Comparison of ENCODE assay signal across 10 cellular contexts in the genomic region with DNA sequence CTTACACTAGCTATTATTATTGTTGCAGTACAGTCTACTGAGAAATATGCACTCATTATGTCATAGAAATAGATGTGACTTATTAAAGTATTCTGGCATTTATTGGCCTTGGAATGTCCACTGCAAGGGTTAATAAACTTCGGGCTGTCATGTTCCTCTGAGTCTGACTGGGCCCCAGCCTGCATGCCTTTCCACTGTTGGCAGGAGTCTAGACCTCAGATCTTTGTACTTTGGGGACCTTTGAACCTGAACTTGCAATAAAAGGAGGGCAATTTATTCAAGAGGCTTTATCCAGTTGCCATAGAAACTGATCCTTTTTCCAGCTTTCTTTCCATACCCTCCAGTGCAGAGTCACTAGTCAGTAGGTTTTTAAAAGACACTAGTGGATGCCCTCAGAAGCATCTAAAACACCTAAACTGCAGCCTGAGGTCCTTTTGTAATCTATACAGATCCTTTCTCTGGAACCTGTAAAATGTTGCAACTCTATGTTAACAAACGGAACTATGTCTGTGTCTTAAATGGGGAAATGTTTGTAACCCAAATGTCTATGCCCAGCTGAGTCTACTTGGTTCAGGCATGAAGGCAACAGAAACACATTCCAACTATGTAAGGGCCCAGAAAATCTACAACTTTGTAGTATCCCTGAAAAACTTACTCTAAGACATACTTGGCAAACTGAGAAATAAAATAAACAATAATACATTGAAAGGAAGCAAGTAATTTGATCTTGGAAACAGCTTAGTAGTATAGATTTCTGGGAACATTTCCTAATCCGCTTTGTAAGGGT. TPM values are rescaled to one million over a fixed set of nuclear protein-coding genes. Genes with fewer than 3 reads are reported as not detected.
A peak's percentile ranks its signal among the peaks of the same experiment; 100 is the strongest.
DNase-seq lines count a peak whose midpoint lies in the region; ATAC-seq and TF ChIP-seq lines count a peak whose summit lies in the region.
"Had no signal": no experiment of that assay in that cellular context is flagged by ENCODE, and none has a peak within 500 bp of the region (broad histone marks: within the 10 kb centered on the region; RNA-seq: fewer than 3 reads in every experiment).

No MANE protein-coding gene starts in this region.

- no peak overlapping the region for H3K4me3 Mint-ChIP-seq in Calu3 (ENCODE audit: low read depth, unreplicated experiment)
- no peak overlapping the region for H3K4me3 Mint-ChIP-seq in T-helper 17 cell
- H3K4me3 Mint-ChIP-seq: activated CD8-positive, alpha-beta T cell treated with anti-CD3 and anti-CD28 coated beads, Interleukin-2, amount 10 ng/mL, durations not matched to agents 7 days and 5 days; CD4-positive, CD25-positive, alpha-beta regulatory T cell had no signal

- no peak overlapping the region for H3K4me3 ChIP-seq in SK-N-SH (ENCODE audit: low read depth in 2 of 2, low read length in 1 of 2)
- no peak overlapping the region for H3K4me3 ChIP-seq in ascending aorta
- H3K4me3 ChIP-seq in left lung: no peak overlapping the region
- H3K4me3 ChIP-seq in transverse colon: no peak overlapping the region

- POLR2A ChIA-PET in SK-N-SH (lab: Yijun Ruan, JAX): no interaction called here

- H3K36me3 Mint-ChIP-seq in Calu3 (ENCODE audit: insufficient read depth, unreplicated experiment) (no peaks in the 10 kb centered on the region), T-helper 17 cell (ENCODE audit: low read depth) (no peaks in the 10 kb centered on the region)
- H3K36me3 Mint-ChIP-seq: CD4-positive, CD25-positive, alpha-beta regulatory T cell had no signal

- DNase-seq in SK-N-SH (no peak), ascending aorta (ENCODE audit: low spot score in 2 of 2) (no peak), left lung (no peak), transverse colon (peak; percentile 49), Calu3 (no peak), NCI-H748 (lab: John Stamatoyannopoulos, UW; ENCODE audit: unreplicated experiment) (no peak), T-helper 17 cell (no peak)
- DNase-seq: activated CD8-positive, alpha-beta T cell treated with anti-CD3 and anti-CD28 coated beads, Interleukin-2, amount 10 ng/mL, durations not matched to agents 7 days and 5 days; CD4-positive, CD25-positive, alpha-beta regulatory T cell had no signal

- 57% methylated on average over 3 of the region's 3 CpGs for WGBS in SK-N-SH (ENCODE audit: low lambda C conversion rate)
- WGBS in transverse colon (ENCODE audit: low coverage in 1 of 2), 2 donors: 27 to 29% methylated on average over 2 to 3 of the region's 3 CpGs

- TF ChIP-seq RAD21 in SK-N-SH (IDR thresholded peaks at IDR 0.05; ENCODE audit: low read length): no peak

- H3K9me3 Mint-ChIP-seq in Calu3 (ENCODE audit: low read depth, unreplicated experiment): no peaks in the 10 kb centered on the region

- no peaks in the 10 kb centered on the region for H3K27me3 Mint-ChIP-seq in Calu3 (ENCODE audit: unreplicated experiment)
- peaks cover 26% of the 10 kb centered on the region for H3K27me3 Mint-ChIP-seq in T-helper 17 cell

- H3K4me1 ChIP-seq in SK-N-SH (ENCODE audit: control insufficient read depth in 1 of 2, insufficient read depth in 2 of 2, low read depth in 1 of 2, low read length in 1 of 2) (peaks cover 0 to 13% of the 10 kb centered on the region in 2 experiments; a peak in 2 of 4 replicates), ascending aorta (peaks cover 2 to 19% of the 10 kb centered on the region in 2 donors), left lung (peaks cover 0 to 10% of the 10 kb centered on the region in 2 donors), transverse colon (peaks cover 12 to 25% (median 22%) of the 10 kb centered on the region in 4 donors)

- no peaks in the 10 kb centered on the region for H4K20me1 ChIP-seq in SK-N-SH (ENCODE audit: insufficient read depth)

- H3K27ac ChIP-seq in SK-N-SH (ENCODE audit: low read depth in 2 of 2, low read length in 1 of 2) (peak overlapping the region in 1 of 2 experiments; percentile 42; a peak in 2 of 4 replicates), ascending aorta (peak overlapping the region; percentile 16 to 31), left lung (peak overlapping the region in 1 of 2 donors; percentile 37), transverse colon (peak overlapping the region; percentile 28 to 49 (median 38))

- no peaks in the 10 kb centered on the region for H3K4me1 Mint-ChIP-seq in Calu3 (ENCODE audit: low read depth, unreplicated experiment)
- H3K4me1 Mint-ChIP-seq in T-helper 17 cell: peaks cover 2% of the 10 kb centered on the region

- H3K27ac Mint-ChIP-seq in Calu3 (ENCODE audit: unreplicated experiment) (no peak overlapping the region), T-helper 17 cell (no peak overlapping the region)
- H3K27ac Mint-ChIP-seq: activated CD8-positive, alpha-beta T cell treated with anti-CD3 and anti-CD28 coated beads, Interleukin-2, amount 10 ng/mL, durations not matched to agents 7 days and 5 days; CD4-positive, CD25-positive, alpha-beta regulatory T cell had no signal

- TF ChIP-seq POLR2A in transverse colon (IDR thresholded peaks at IDR 0.05): no peak

- BruUV-seq in Calu3 (replicated peaks; lab: Mats Ljungman, UMichigan): no TSS peak

- in situ Hi-C loops in transverse colon (cut with MboI; ENCODE audit: low pct_ligation_motif_present in 1 of 4, low pct_unique_long_range_greater_than_20kb in 1 of 4, low sequenced_read_pairs in 3 of 4): no loop called here

- ATAC-seq in SK-N-SH treated with all-trans-retinoic acid at 6 μM for 48 hours (peak; percentile 67), left lung (peak; percentile 37), T-helper 17 cell (no peak)
- ATAC-seq: activated CD8-positive, alpha-beta T cell treated with anti-CD3 and anti-CD28 coated beads, Interleukin-2, amount 10 ng/mL, durations not matched to agents 7 days and 5 days had no signal

- intact Hi-C loops in ascending aorta (cut with DNase I): no loop called here
- intact Hi-C loops in left lung (cut with DNase I): no loop called here
- intact Hi-C loops in transverse colon (cut with DNase I; ENCODE audit: low total_unique reads): no loop called here
- intact Hi-C loops in Calu3 (cut with micrococcal nuclease; ENCODE audit: unreplicated experiment): no loop called here

- H3K9me3 ChIP-seq in SK-N-SH (no peaks in the 10 kb centered on the region), ascending aorta (no peaks in the 10 kb centered on the region), left lung (no peaks in the 10 kb centered on the region), transverse colon (no peaks in the 10 kb centered on the region), T-helper 17 cell (ENCODE audit: control insufficient read depth, low read length, poor library complexity, severe bottlenecking) (no peaks in the 10 kb centered on the region)

- H3K9ac ChIP-seq in SK-N-SH: no peak overlapping the region

- no peaks in the 10 kb centered on the region for H3K79me2 ChIP-seq in SK-N-SH (ENCODE audit: insufficient read depth)

- no peak overlapping the region for H3K4me2 ChIP-seq in SK-N-SH

- H2AFZ ChIP-seq in SK-N-SH (ENCODE audit: low read depth): no peak overlapping the region

- H3F3A ChIP-seq in SK-N-SH (replicated peaks; ENCODE audit: insufficient read depth): peaks cover 15% of the 10 kb centered on the region

- H3K27me3 ChIP-seq in SK-N-SH (ENCODE audit: insufficient read depth) (no peaks in the 10 kb centered on the region), ascending aorta (no peaks in the 10 kb centered on the region), left lung (no peaks in the 10 kb centered on the region), transverse colon (no peaks in the 10 kb centered on the region)

- no peaks in the 10 kb centered on the region for H3K36me3 ChIP-seq in SK-N-SH (replicated peaks in 1 of 2; ENCODE audit: control insufficient read depth in 1 of 2, insufficient read depth in 2 of 2, low read length in 1 of 2)
- H3K36me3 ChIP-seq in ascending aorta: no peaks in the 10 kb centered on the region
- no peaks in the 10 kb centered on the region for H3K36me3 ChIP-seq in left lung
- no peaks in the 10 kb centered on the region for H3K36me3 ChIP-seq in transverse colon

- TF ChIP-seq EP300 in SK-N-SH (IDR thresholded peaks at IDR 0.05; ENCODE audit: borderline replicate concordance in 1 of 2, low read depth in 1 of 2, low read length in 1 of 2) (no peak), transverse colon (IDR thresholded peaks at IDR 0.05; ENCODE audit: low read depth) (no peak)

- no peak for TF ChIP-seq CTCF in SK-N-SH (IDR thresholded peaks at IDR 0.05)
- TF ChIP-seq CTCF in ascending aorta (IDR thresholded peaks at IDR 0.05): no peak
- TF ChIP-seq CTCF in left lung (IDR thresholded peaks at IDR 0.05): no peak
- no peak for TF ChIP-seq CTCF in transverse colon (IDR thresholded peaks at IDR 0.05)
- TF ChIP-seq CTCF in Calu3 (IDR thresholded peaks at IDR 0.05; ENCODE audit: unreplicated experiment): no peak

- CTCF ChIA-PET in SK-N-SH (lab: Yijun Ruan, JAX) (interaction anchor here (1.7 kb wide), 1 partner anchor 40 kb away, joined by 5 read pairs; no protein-coding TSS in a partner anchor), Calu3 (lab: Charles Lee) (no interaction called here)

- H3K9me2 ChIP-seq in SK-N-SH: no peaks in the 10 kb centered on the region

TF ChIP-seq in SK-N-SH treated with all-trans-retinoic acid at 6 μM for 48 hours, 23 proteins besides CTCF, POLR2A, EP300 and RAD21 (continues in another document):
- TF ChIP-seq ZC3H10 (CRISPR knock-in tag; IDR thresholded peaks at IDR 0.05) (no peak), TCF4 (CRISPR knock-in tag; IDR thresholded peaks at IDR 0.05; ENCODE audit: borderline replicate concordance) (no peak), ZNF565 (CRISPR knock-in tag; conservative IDR thresholded peaks at IDR 0.05; ENCODE audit: low read depth) (no peak), ZFP3 (CRISPR knock-in tag; IDR thresholded peaks at IDR 0.05) (no peak), ARNTL (CRISPR knock-in tag; IDR thresholded peaks at IDR 0.05; ENCODE audit: borderline replicate concordance, low read depth) (no peak)

TF ChIP-seq in SK-N-SH, 30 proteins besides CTCF, POLR2A, EP300 and RAD21 (continues in another document):
- TF ChIP-seq MXI1 (IDR thresholded peaks at IDR 0.05; ENCODE audit: low read depth, low read length) (no peak), FOSL2 (IDR thresholded peaks at IDR 0.05; ENCODE audit: borderline replicate concordance, low read depth) (no peak), YY1 (IDR thresholded peaks at IDR 0.05; ENCODE audit: low read depth) (no peak), GABPA (IDR thresholded peaks at IDR 0.05; ENCODE audit: low read depth) (no peak)
- TF ChIP-seq, protein P1, sequence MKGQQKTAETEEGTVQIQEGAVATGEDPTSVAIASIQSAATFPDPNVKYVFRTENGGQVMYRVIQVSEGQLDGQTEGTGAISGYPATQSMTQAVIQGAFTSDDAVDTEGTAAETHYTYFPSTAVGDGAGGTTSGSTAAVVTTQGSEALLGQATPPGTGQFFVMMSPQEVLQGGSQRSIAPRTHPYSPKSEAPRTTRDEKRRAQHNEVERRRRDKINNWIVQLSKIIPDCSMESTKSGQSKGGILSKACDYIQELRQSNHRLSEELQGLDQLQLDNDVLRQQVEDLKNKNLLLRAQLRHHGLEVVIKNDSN (IDR thresholded peaks at IDR 0.05; ENCODE audit: borderline replicate concordance, low read depth): no peak

RNA-seq across cellular contexts. Expression of a gene that starts 41.6 kb away (rescaled TPM):
- polyA plus RNA-seq in SK-N-SH (2012; rRNA removed): 0.05 and 0.06 TPM in 2 replicates
- 0.01 and 0.04 TPM in 2 replicates for polyA plus RNA-seq in SK-N-SH (2012; cell fraction: cytosol; rRNA removed)
- 0.05 and 0.08 TPM in 2 replicates for polyA plus RNA-seq in SK-N-SH (2012; cell fraction: nucleus; rRNA removed)
- total RNA-seq in ascending aorta: 6.5 TPM
- 1 to 10 TPM; 2.5 to 6.3 TPM for total RNA-seq in left lung
- total RNA-seq in transverse colon: 10 to 100 TPM; 19.3 to 63.2 (median 33.1) TPM
- 3.7 TPM in 2 replicates for total RNA-seq in Calu3 (2022)
- total RNA-seq in T-helper 17 cell: not detected
- total RNA-seq: activated CD8-positive, alpha-beta T cell treated with anti-CD3 and anti-CD28 coated beads, Interleukin-2, amount 10 ng/mL, durations not matched to agents 7 days and 5 days; CD4-positive, CD25-positive, alpha-beta regulatory T cell had no signal
- polyA plus RNA-seq: CD4-positive, CD25-positive, alpha-beta regulatory T cell had no signal
